In the genomic region with DNA sequence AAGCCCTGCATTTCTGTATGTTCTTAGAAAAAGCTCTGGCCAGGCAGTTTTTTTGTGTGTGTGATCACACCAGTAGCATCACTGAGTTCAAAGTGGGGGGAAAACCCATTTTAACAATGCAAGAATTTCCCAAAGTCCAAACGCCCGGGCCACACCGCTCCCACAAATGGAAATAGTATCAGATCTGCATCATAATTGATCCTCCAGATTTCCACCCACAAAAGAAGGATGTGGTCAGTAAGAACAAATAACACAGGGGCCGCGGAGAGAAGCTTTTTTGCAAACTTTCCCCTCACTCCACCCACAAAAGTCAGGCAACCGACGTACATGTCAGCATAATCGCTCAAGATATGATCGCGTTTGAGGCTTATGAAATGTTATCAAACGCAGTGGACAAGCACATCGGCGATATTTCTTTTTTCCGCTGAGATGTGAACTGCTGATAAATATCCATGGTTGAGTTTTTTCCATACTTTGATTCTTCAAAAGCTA, we compare ENCODE assay signal across 11 cellular contexts.
DNase-seq lines count a peak whose midpoint lies in the region; ATAC-seq and TF ChIP-seq lines count a peak whose summit lies in the region.
"Had no signal": no experiment of that assay in that cellular context is flagged by ENCODE, and none has a peak within 500 bp of the region (broad histone marks: within the 10 kb centered on the region; RNA-seq: fewer than 3 reads in every experiment).

No MANE protein-coding gene starts in this region.

- peak overlapping the region in 3 of 7 donors; percentile 47 to 77 (median 76) for H3K27ac Mint-ChIP-seq in CD4-positive, alpha-beta memory T cell

- no peak overlapping the region for H3K4me3 ChIP-seq in CD4-positive, alpha-beta memory T cell (ENCODE audit: low read length in 2 of 2)
- peak overlapping the region; percentile 36 for H3K4me3 ChIP-seq in osteoblast (ENCODE audit: insufficient read depth, low read length)
- H3K4me3 ChIP-seq: K562, Peyer's patch, skin epidermis had no signal

- H3K27me3 Mint-ChIP-seq in CD4-positive, alpha-beta memory T cell, result peaks cover 0 to 3% of the 10 kb centered on the region in 2 donors

- TF ChIP-seq CTCF in osteoblast (IDR thresholded peaks at IDR 0.05; ENCODE audit: extremely low read depth, low read depth, low read length), result no peak

- H3K4me1 Mint-ChIP-seq in CD4-positive, alpha-beta memory T cell, result peaks cover 11 to 20% (median 15%) of the 10 kb centered on the region in 4 donors

- H3K79me2 ChIP-seq in osteoblast (ENCODE audit: insufficient read depth, low read length), result no peaks in the 10 kb centered on the region

- H2AFZ ChIP-seq in osteoblast (ENCODE audit: low read length), result peak overlapping the region; percentile 55

- H4K20me1 ChIP-seq in osteoblast (ENCODE audit: insufficient read depth, low read length), result no peaks in the 10 kb centered on the region

- ATAC-seq in HG02642 (IDR thresholded peaks at IDR 0.05; ENCODE audit: poor library complexity, unreplicated experiment) (no peak), HG03196 (IDR thresholded peaks at IDR 0.05; ENCODE audit: unreplicated experiment) (no peak)
- ATAC-seq: K562 had no signal

- H3K4me2 ChIP-seq in osteoblast (ENCODE audit: insufficient read depth, low read length), result peak overlapping the region; percentile 68

- peak overlapping the region in 4 of 8 donors; percentile 18 to 53 (median 36) for H3K4me3 Mint-ChIP-seq in CD4-positive, alpha-beta memory T cell

- POLR2A ChIA-PET in CD4-positive, alpha-beta memory T cell (lab: Charles Lee; ENCODE audit: partially characterized antibody), result interaction anchor here (1.1 kb wide), 1 partner anchor 10 kb away, joined by 3 read pairs; no protein-coding TSS in a partner anchor

- H3K4me1 ChIP-seq in CD4-positive, alpha-beta memory T cell (ENCODE audit: insufficient read depth, low read length), result peaks cover 14% of the 10 kb centered on the region
- peaks cover 25% of the 10 kb centered on the region for H3K4me1 ChIP-seq in osteoblast (ENCODE audit: insufficient read depth, low read length)
- H3K4me1 ChIP-seq: Peyer's patch had no signal

- H3K9me3 Mint-ChIP-seq in CD4-positive, alpha-beta memory T cell, result no peaks in the 10 kb centered on the region

- DNase-seq in CD4-positive, alpha-beta memory T cell, result peak; percentile 14 to 54 (median 30)
- DNase-seq in SW480 (ENCODE audit: low spot score) (peak; percentile 89), astrocyte of the hippocampus (ENCODE audit: low read depth, low spot score) (peak; percentile 84), osteoblast (ENCODE audit: insufficient read length, low spot score, missing footprints) (no peak), NCI-H2171 (lab: John Stamatoyannopoulos, UW) (no peak), NCI-H1417 (lab: John Stamatoyannopoulos, UW) (no peak)
- DNase-seq: Peyer's patch had no signal

- no peaks in the 10 kb centered on the region for H3K27me3 ChIP-seq in CD4-positive, alpha-beta memory T cell (ENCODE audit: insufficient read depth, low read length)
- H3K27me3 ChIP-seq in osteoblast (ENCODE audit: insufficient read depth, low read length), result no peaks in the 10 kb centered on the region
- H3K27me3 ChIP-seq: Peyer's patch had no signal

- H3K36me3 ChIP-seq in CD4-positive, alpha-beta memory T cell (ENCODE audit: insufficient read depth, low read length), result no peaks in the 10 kb centered on the region
- no peaks in the 10 kb centered on the region for H3K36me3 ChIP-seq in osteoblast (ENCODE audit: insufficient read depth, low read length)
- H3K36me3 ChIP-seq: Peyer's patch had no signal

- CTCF ChIA-PET in CD4-positive, alpha-beta memory T cell (lab: Charles Lee; ENCODE audit: partially characterized antibody), result no interaction called here

- H3K36me3 Mint-ChIP-seq in CD4-positive, alpha-beta memory T cell, result no peaks in the 10 kb centered on the region

- H3K9me3 ChIP-seq in CD4-positive, alpha-beta memory T cell (ENCODE audit: control insufficient read depth in 1 of 2, low read length in 2 of 2), result no peaks in the 10 kb centered on the region
- H3K9me3 ChIP-seq in osteoblast (ENCODE audit: low read depth, low read length), result no peaks in the 10 kb centered on the region
- H3K9me3 ChIP-seq: Peyer's patch had no signal

- H3K27ac ChIP-seq in CD4-positive, alpha-beta memory T cell (ENCODE audit: low read depth, low read length), result no peak overlapping the region
- peak overlapping the region; percentile 75 for H3K27ac ChIP-seq in osteoblast (ENCODE audit: low read depth, low read length)
- H3K27ac ChIP-seq: Peyer's patch, skin epidermis had no signal

- intact Hi-C loops in CD4-positive, alpha-beta memory T cell (cut with micrococcal nuclease), result no loop called here

Comparison
In these comparisons a context has a peak if more than half of its experiments do, and no peak if none do; other contexts are left out.
1. DNase-seq: peak in CD4-positive, alpha-beta memory T cell (5 of 5), SW480 (single experiment) and astrocyte of the hippocampus (single experiment); none in osteoblast (single experiment), NCI-H2171 (single experiment) and NCI-H1417 (0 of 3).